Comparison of ENCODE assay signal across 12 cellular contexts in genomic region chr17:45309400-45309799, GRCh38. TPM values are rescaled to one million over a fixed set of nuclear protein-coding genes. Genes with fewer than 3 reads are reported as not detected.
DNase-seq lines count a peak whose midpoint lies in the region; ATAC-seq and TF ChIP-seq lines count a peak whose summit lies in the region.
"Had no signal": no experiment of that assay in that cellular context is flagged by ENCODE, and none has a peak within 500 bp of the region (broad histone marks: within the 10 kb centered on the region; RNA-seq: fewer than 3 reads in every experiment).

No MANE protein-coding gene starts in this region.

- no peak overlapping the region for H4K8ac ChIP-seq in IMR-90 (ENCODE audit: low read depth in 2 of 2, low read length in 2 of 2)

- CTCF ChIA-PET in CD4-positive, alpha-beta T cell (lab: Charles Lee): interaction anchor here (1.3 kb wide), 1 partner anchor 8 kb away, joined by 4 read pairs; the partner anchor contains the start of gene MAP3K14
- CTCF ChIA-PET in IMR-90 (lab: Yijun Ruan, JAX): interaction anchor here (1.1 kb wide), 1 partner anchor 33 kb away, joined by 5 read pairs; no protein-coding TSS in a partner anchor

- H3K4me3 ChIP-seq in IMR-90 (ENCODE audit: insufficient read depth, low read depth, low read length): no peak overlapping the region
- no peak overlapping the region for H3K4me3 ChIP-seq in body of pancreas
- no peak overlapping the region for H3K4me3 ChIP-seq in psoas muscle
- no peak overlapping the region for H3K4me3 ChIP-seq in upper lobe of left lung
- H3K4me3 ChIP-seq: testis had no signal

- no peak overlapping the region for H3K23ac ChIP-seq in IMR-90 (ENCODE audit: low read depth, low read length)

- no peak for ATAC-seq in CD4-positive, alpha-beta T cell (ENCODE audit: poor library complexity)
- ATAC-seq in IMR-90 (ENCODE audit: low read depth): no peak
- no peak for ATAC-seq in body of pancreas
- ATAC-seq in psoas muscle: no peak
- ATAC-seq in HG03108 (IDR thresholded peaks at IDR 0.05; ENCODE audit: unreplicated experiment): no peak
- no peak for ATAC-seq in upper lobe of left lung (ENCODE audit: low FRiP score in 2 of 2)

- H2BK15ac ChIP-seq in IMR-90 (ENCODE audit: low read depth, low read length): no peak overlapping the region

- DNase-seq in CD4-positive, alpha-beta T cell: no peak
- no peak for DNase-seq in IMR-90
- DNase-seq in body of pancreas: no peak
- no peak for DNase-seq in psoas muscle
- DNase-seq in central memory CD4-positive, alpha-beta T cell: no peak
- no peak for DNase-seq in globus pallidus (ENCODE audit: low spot score)
- no peak for DNase-seq in upper lobe of left lung
- DNase-seq: activated naive CD4-positive, alpha-beta T cell; Caco-2; Right ventricle myocardium superior; testis had no signal

- in situ Hi-C loops in IMR-90 (cut with MboI; ENCODE audit: low sequenced_read_pairs): no loop called here

- TF ChIP-seq RAD21 in IMR-90 (IDR thresholded peaks at IDR 0.05; ENCODE audit: low read length): no peak

- H3K27me3 ChIP-seq in CD4-positive, alpha-beta T cell (ENCODE audit: control insufficient read depth, insufficient read depth, low read length): no peaks in the 10 kb centered on the region
- H3K27me3 ChIP-seq in IMR-90 (ENCODE audit: control insufficient read depth, insufficient read depth, low read length) (no peaks in the 10 kb centered on the region), body of pancreas (no peaks in the 10 kb centered on the region), psoas muscle (ENCODE audit: insufficient read depth in 3 of 3, low read length in 2 of 3) (no peaks in the 10 kb centered on the region), upper lobe of left lung (no peaks in the 10 kb centered on the region)
- H3K27me3 ChIP-seq: testis had no signal

- peaks cover 40% of the 10 kb centered on the region for H3K36me3 Mint-ChIP-seq in CD4-positive, alpha-beta T cell (ENCODE audit: low read depth)

- TF ChIP-seq EP300 in upper lobe of left lung (IDR thresholded peaks at IDR 0.05): no peak

- peak overlapping the region; percentile 82 for H3K27ac Mint-ChIP-seq in CD4-positive, alpha-beta T cell

- H3K9me1 ChIP-seq in IMR-90 (ENCODE audit: insufficient read depth, low read length): peaks cover 48% of the 10 kb centered on the region

- no peak overlapping the region for H3K18ac ChIP-seq in IMR-90 (ENCODE audit: low read depth, low read length)

- no peak overlapping the region for H3K4ac ChIP-seq in IMR-90 (ENCODE audit: low read depth, low read length)

- no TSS peak for BruUV-seq in IMR-90 (replicated peaks; lab: Mats Ljungman, UMichigan)

- TF ChIP-seq POLR2A in IMR-90 (IDR thresholded peaks at IDR 0.05; ENCODE audit: low read depth, low read length) (no peak), body of pancreas (IDR thresholded peaks at IDR 0.05) (no peak), upper lobe of left lung (IDR thresholded peaks at IDR 0.05) (no peak)

- H2BK120ac ChIP-seq in IMR-90 (ENCODE audit: low read depth, low read length): no peak overlapping the region

- H4K5ac ChIP-seq in IMR-90 (ENCODE audit: low read depth, low read length): no peak overlapping the region

- H3K9me3 Mint-ChIP-seq in CD4-positive, alpha-beta T cell: no peaks in the 10 kb centered on the region

- H3K4me3 Mint-ChIP-seq in CD4-positive, alpha-beta T cell: no peak overlapping the region

- H3K27me3 Mint-ChIP-seq in CD4-positive, alpha-beta T cell: no peaks in the 10 kb centered on the region

- H3K36me3 ChIP-seq in IMR-90 (ENCODE audit: control insufficient read depth, insufficient read depth, low read length): peaks cover 8% of the 10 kb centered on the region
- H3K36me3 ChIP-seq in body of pancreas (replicated peaks in 1 of 2; ENCODE audit: insufficient read depth in 1 of 2, low read depth in 2 of 2): no peaks in the 10 kb centered on the region
- H3K36me3 ChIP-seq in psoas muscle (ENCODE audit: insufficient read depth in 1 of 2, low read depth in 1 of 2): peaks cover 0 to 5% of the 10 kb centered on the region in 2 donors
- no peaks in the 10 kb centered on the region for H3K36me3 ChIP-seq in upper lobe of left lung

- H4K91ac ChIP-seq in IMR-90 (ENCODE audit: insufficient read depth, low read depth, low read length): no peak overlapping the region

- H3K9ac ChIP-seq in IMR-90 (ENCODE audit: low read depth, low read length): no peak overlapping the region

- H4K20me1 ChIP-seq in IMR-90 (ENCODE audit: insufficient read depth, low read length): peaks cover 79% of the 10 kb centered on the region

- H2AFZ ChIP-seq in IMR-90 (replicated peaks; ENCODE audit: low read length, poor library complexity): no peak overlapping the region

- no peak overlapping the region for H3K56ac ChIP-seq in IMR-90 (ENCODE audit: extremely low read depth, insufficient read depth, low read length)

- no CpG with 5 or more reads among the region's 4 CpGs for WGBS in IMR-90 (ENCODE audit: extremely low coverage in 2 of 2, insufficient read length in 1 of 2), 2 experiments
- 75 to 78% methylated on average over 2 to 4 of the region's 4 CpGs for WGBS in body of pancreas, 2 donors
- 79 to 84% (median 81%) methylated on average over 4 of the region's 4 CpGs for WGBS in psoas muscle, 3 donors
- 77 to 85% methylated on average over 4 of the region's 4 CpGs for WGBS in upper lobe of left lung, 2 donors

- TF ChIP-seq CTCF in CD4-positive, alpha-beta T cell (IDR thresholded peaks at IDR 0.05): no peak
- TF ChIP-seq CTCF in IMR-90 (conservative IDR thresholded peaks at IDR 0.05; ENCODE audit: low read depth, low read length) (no peak), body of pancreas (IDR thresholded peaks at IDR 0.05) (no peak), psoas muscle (IDR thresholded peaks at IDR 0.05) (no peak), upper lobe of left lung (IDR thresholded peaks at IDR 0.05) (no peak)

- H3K4me1 ChIP-seq in IMR-90 (ENCODE audit: control insufficient read depth, insufficient read depth, low read length) (peaks cover 50% of the 10 kb centered on the region), body of pancreas (peaks cover 96% of the 10 kb centered on the region), psoas muscle (peaks cover 94% of the 10 kb centered on the region), upper lobe of left lung (peaks cover 75 to 86% (median 82%) of the 10 kb centered on the region in 4 donors)

- H2BK20ac ChIP-seq in IMR-90 (ENCODE audit: low read depth, low read length): no peak overlapping the region

- H2AK5ac ChIP-seq in IMR-90 (ENCODE audit: low read depth, low read length): no peak overlapping the region; the same call in 1 of the 2 replicates

- dilution Hi-C loops in IMR-90 (cut with HindIII; ENCODE audit: low sequenced_read_pairs, unreplicated experiment): no loop called here

- H3K14ac ChIP-seq in IMR-90 (replicated peaks; ENCODE audit: low read depth, low read length): no peak overlapping the region

- peaks cover 48 to 91% of the 10 kb centered on the region in 2 experiments for H3K79me1 ChIP-seq in IMR-90 (ENCODE audit: low read depth in 1 of 2, low read length in 2 of 2)

- peaks cover 85% of the 10 kb centered on the region for H3K4me1 Mint-ChIP-seq in CD4-positive, alpha-beta T cell (ENCODE audit: low read depth)

- intact Hi-C loops in CD4-positive, alpha-beta T cell (cut with DNase I, micrococcal nuclease): no loop called here
- intact Hi-C loops in IMR-90 (cut with micrococcal nuclease): no loop called here
- intact Hi-C loops in body of pancreas (cut with DNase I): no loop called here
- intact Hi-C loops in psoas muscle (cut with DNase I): no loop called here

- POLR2A ChIA-PET in CD4-positive, alpha-beta T cell (lab: Charles Lee): interaction anchor here (4.6 kb wide), 1 partner anchor 7 kb away, joined by 32 read pairs; the partner anchor contains the start of gene MAP3K14
- POLR2A ChIA-PET in IMR-90 (lab: Charles Lee; ENCODE audit: unreplicated experiment): no interaction called here

- H3K27ac ChIP-seq in CD4-positive, alpha-beta T cell (ENCODE audit: low read depth, low read length): no peak overlapping the region
- H3K27ac ChIP-seq in IMR-90 (ENCODE audit: insufficient read depth, low read length) (no peak overlapping the region), body of pancreas (peak overlapping the region in 3 of 4 donors; percentile 95 to 97 (median 97)), psoas muscle (peak overlapping the region; percentile 94), upper lobe of left lung (peak overlapping the region in 2 of 4 donors; percentile 2 to 99)

- no peaks in the 10 kb centered on the region for H3K9me3 ChIP-seq in CD4-positive, alpha-beta T cell (ENCODE audit: control insufficient read depth, low read length)
- H3K9me3 ChIP-seq in IMR-90 (ENCODE audit: control insufficient read depth, insufficient read depth, low read length): no peaks in the 10 kb centered on the region
- H3K9me3 ChIP-seq in body of pancreas: no peaks in the 10 kb centered on the region
- no peaks in the 10 kb centered on the region for H3K9me3 ChIP-seq in psoas muscle
- H3K9me3 ChIP-seq in upper lobe of left lung: no peaks in the 10 kb centered on the region
- H3K9me3 ChIP-seq: Caco-2, testis had no signal

- no peak overlapping the region for H3K4me2 ChIP-seq in IMR-90 (ENCODE audit: low read depth, low read length)

- H2AK9ac ChIP-seq in IMR-90 (replicated peaks; ENCODE audit: low read depth, low read length, poor library complexity): peak overlapping the region; percentile 12

- no peak overlapping the region for H2BK5ac ChIP-seq in IMR-90 (ENCODE audit: low read depth, low read length, poor library complexity, severe bottlenecking)

TF ChIP-seq in IMR-90, 13 proteins besides CTCF, POLR2A, EP300 and RAD21 (continues in another document):
- TF ChIP-seq BHLHE40 (IDR thresholded peaks at IDR 0.05; ENCODE audit: low read depth, low read length) (no peak), FOS (IDR thresholded peaks at IDR 0.05; ENCODE audit: low read depth, low read length) (no peak), MAFK (IDR thresholded peaks at IDR 0.05; ENCODE audit: low read depth, low read length) (no peak), CEBPB (IDR thresholded peaks at IDR 0.05; ENCODE audit: low read depth, low read length) (no peak)

RNA-seq across cellular contexts. Expression of gene MAP3K14, which starts 7.4 kb away (rescaled TPM):
- 10 to 100 TPM; 41.4 to 46.5 TPM for total RNA-seq in CD4-positive, alpha-beta T cell
- 3.6 and 4.1 TPM in 2 replicates for total RNA-seq in IMR-90 (2012; rRNA removed)
- 19.9 and 21.7 TPM in 2 replicates for polyA plus RNA-seq in IMR-90 (2012; rRNA removed)
- 11.1 and 15.2 TPM in 2 replicates for polyA plus RNA-seq in IMR-90 (2012; cell fraction: cytosol; rRNA removed)
- polyA plus RNA-seq in IMR-90 (2012; cell fraction: nucleus; rRNA removed; ENCODE audit: low replicate concordance): 52.0 and 95.3 TPM in 2 replicates
- total RNA-seq in body of pancreas: 1 to 10 TPM; 6.5 to 9.9 TPM
- 10 to 100 TPM; 21.8 to 53.5 (median 30.1) TPM for total RNA-seq in psoas muscle
- polyA plus RNA-seq in psoas muscle: 10 to 100 TPM; 12.4 to 28.1 (median 24.6) TPM
- total RNA-seq in upper lobe of left lung: 10 to 100 TPM; 11.4 to 17.8 (median 13.5) TPM

RNA-seq across cellular contexts. Expression of gene SPATA32, which starts 47.5 kb away (rescaled TPM):
- under 1 TPM; 0.20 to 0.27 TPM for total RNA-seq in CD4-positive, alpha-beta T cell
- total RNA-seq in IMR-90 (2012; rRNA removed) (under 0.01 and 0.18 TPM in 2 replicates), body of pancreas (1 to 10 TPM in 1 of 2 donors, not detected in 1; 1.0 TPM), psoas muscle (under 1 TPM in 1 of 4 donors, not detected in 3; 0.11 TPM), upper lobe of left lung (under 1 TPM in 1 of 6 donors, not detected in 5; 0.20 TPM)
- polyA plus RNA-seq in IMR-90 (2012; rRNA removed) (not detected in 2 replicates), psoas muscle (not detected)
- polyA plus RNA-seq in IMR-90 (2012; cell fraction: cytosol; rRNA removed): not detected in 2 replicates
- polyA plus RNA-seq in IMR-90 (2012; cell fraction: nucleus; rRNA removed; ENCODE audit: low replicate concordance): 0.09 TPM in 1 of 2 replicates, not detected in the other
- total RNA-seq: Caco-2, Right ventricle myocardium superior had no signal

Comparison
In these comparisons a context has a peak if more than half of its experiments do, and no peak if none do; other contexts are left out.
1. H3K27ac ChIP-seq: peak in body of pancreas (3 of 4) and psoas muscle (single experiment); none in CD4-positive, alpha-beta T cell (single experiment) and IMR-90 (single experiment).